In genomic region chr16:68287276-68288251, GRCh38 we compare ENCODE assay signal across 9 cellular contexts. TPM values are rescaled to one million over a fixed set of nuclear protein-coding genes. Genes with fewer than 3 reads are reported as not detected.
DNase-seq lines count a peak whose midpoint lies in the region; ATAC-seq and TF ChIP-seq lines count a peak whose summit lies in the region.
"Had no signal": no experiment of that assay in that cellular context is flagged by ENCODE, and none has a peak within 500 bp of the region (broad histone marks: within the 10 kb centered on the region; RNA-seq: fewer than 3 reads in every experiment).

No MANE protein-coding gene starts in this region.

- intact Hi-C loops in upper lobe of right lung (cut with DNase I) = no loop called here

- H3K27ac ChIP-seq in upper lobe of right lung = peak overlapping the region; percentile 48
- H3K27ac ChIP-seq: SK-N-MC had no signal

- peak; percentile 40 for DNase-seq in activated CD8-positive, alpha-beta memory T cell treated with anti-CD3 and anti-CD28 coated beads, Interleukin-2, amount 50 U/mL, for 4 hours
- DNase-seq in activated CD8-positive, alpha-beta memory T cell treated with anti-CD3 and anti-CD28 coated beads for 24 hours = no peak
- DNase-seq in activated naive CD4-positive, alpha-beta T cell treated with anti-CD3 and anti-CD28 coated beads, Interleukin-2, amount 50 U/mL, for 72 hours (ENCODE audit: low spot score in 2 of 2) = peak in 1 of 2 donors; percentile 69
- DNase-seq in hepatic stellate cell (ENCODE audit: low spot score) = peak; percentile 86
- no peak for DNase-seq in upper lobe of right lung
- DNase-seq in erythroblast (lab: John Stamatoyannopoulos, UW) = no peak
- DNase-seq in AML-193 (lab: John Stamatoyannopoulos, UW) = no peak

- no peaks in the 10 kb centered on the region for H3K27me3 ChIP-seq in upper lobe of right lung

- no peak for TF ChIP-seq CTCF in upper lobe of right lung (IDR thresholded peaks at IDR 0.05)

- H3K4me1 ChIP-seq in upper lobe of right lung = peaks cover 74% of the 10 kb centered on the region

- peaks cover 40 to 42% of the 10 kb centered on the region in 2 donors for H3K36me3 Mint-ChIP-seq in activated naive CD4-positive, alpha-beta T cell treated with anti-CD3 and anti-CD28 coated beads, Interleukin-2, amount 50 U/mL, for 72 hours

- no peak for TF ChIP-seq POLR2A in erythroblast (IDR thresholded peaks at IDR 0.05; ENCODE audit: low read length)

- H3K4me3 ChIP-seq in upper lobe of right lung = no peak overlapping the region
- H3K4me3 ChIP-seq: SK-N-MC had no signal

- peak in 1 of 2 donors; percentile 62 for ATAC-seq in activated naive CD4-positive, alpha-beta T cell treated with anti-CD3 and anti-CD28 coated beads, Interleukin-2, amount 50 U/mL, for 72 hours
- ATAC-seq in upper lobe of right lung (peak; percentile 39), GM18870 (IDR thresholded peaks at IDR 0.05; ENCODE audit: unreplicated experiment) (no peak)

- no peaks in the 10 kb centered on the region for H3K9me3 Mint-ChIP-seq in activated naive CD4-positive, alpha-beta T cell treated with anti-CD3 and anti-CD28 coated beads, Interleukin-2, amount 50 U/mL, for 72 hours

- H3K36me3 ChIP-seq in upper lobe of right lung = peaks cover 31% of the 10 kb centered on the region

- H3K27ac Mint-ChIP-seq in activated naive CD4-positive, alpha-beta T cell treated with anti-CD3 and anti-CD28 coated beads, Interleukin-2, amount 50 U/mL, for 72 hours = peak overlapping the region; percentile 46 to 86

- H3K9me3 ChIP-seq in upper lobe of right lung = no peaks in the 10 kb centered on the region

RNA-seq across cellular contexts. Expression of gene SLC7A6OS, which starts 23.2 kb away (rescaled TPM):
- 10 to 100 TPM; 21.4 to 29.6 TPM for total RNA-seq in activated naive CD4-positive, alpha-beta T cell treated with anti-CD3 and anti-CD28 coated beads, Interleukin-2, amount 50 U/mL, for 72 hours
- 18.8 TPM for total RNA-seq in upper lobe of right lung

RNA-seq across cellular contexts. Expression of gene SLC7A6, which starts 23.2 kb away (rescaled TPM):
- 10 to 100 TPM; 69.0 to 97.7 TPM for total RNA-seq in activated naive CD4-positive, alpha-beta T cell treated with anti-CD3 and anti-CD28 coated beads, Interleukin-2, amount 50 U/mL, for 72 hours
- total RNA-seq in upper lobe of right lung = 61.9 TPM

RNA-seq across cellular contexts. Expression of gene PRMT7, which starts 23.3 kb away (rescaled TPM):
- 10 to 100 TPM; 33.7 to 80.2 TPM for total RNA-seq in activated naive CD4-positive, alpha-beta T cell treated with anti-CD3 and anti-CD28 coated beads, Interleukin-2, amount 50 U/mL, for 72 hours
- 30.0 TPM for total RNA-seq in upper lobe of right lung

RNA-seq across cellular contexts. Expression of gene PLA2G15, which starts 42.4 kb away (rescaled TPM):
- 1 to 10 TPM; 9.7 to 9.8 TPM for total RNA-seq in activated naive CD4-positive, alpha-beta T cell treated with anti-CD3 and anti-CD28 coated beads, Interleukin-2, amount 50 U/mL, for 72 hours
- 30.4 TPM for total RNA-seq in upper lobe of right lung

RNA-seq across cellular contexts. Expression of gene ESRP2, which starts 51.6 kb away (rescaled TPM):
- under 1 TPM; 0.43 to 0.48 TPM for total RNA-seq in activated naive CD4-positive, alpha-beta T cell treated with anti-CD3 and anti-CD28 coated beads, Interleukin-2, amount 50 U/mL, for 72 hours
- total RNA-seq in upper lobe of right lung = 61.0 TPM

Comparison
In these comparisons a context has a peak if more than half of its experiments do, and no peak if none do; other contexts are left out.
1. DNase-seq: peak in activated CD8-positive, alpha-beta memory T cell treated with anti-CD3 and anti-CD28 coated beads, Interleukin-2, amount 50 U/mL, for 4 hours (single experiment) and hepatic stellate cell (single experiment); none in activated CD8-positive, alpha-beta memory T cell treated with anti-CD3 and anti-CD28 coated beads for 24 hours (single experiment), upper lobe of right lung (single experiment), erythroblast (0 of 2) and AML-193 (0 of 2).